ENCODE assay signal across 8 cellular contexts in the genomic region with DNA sequence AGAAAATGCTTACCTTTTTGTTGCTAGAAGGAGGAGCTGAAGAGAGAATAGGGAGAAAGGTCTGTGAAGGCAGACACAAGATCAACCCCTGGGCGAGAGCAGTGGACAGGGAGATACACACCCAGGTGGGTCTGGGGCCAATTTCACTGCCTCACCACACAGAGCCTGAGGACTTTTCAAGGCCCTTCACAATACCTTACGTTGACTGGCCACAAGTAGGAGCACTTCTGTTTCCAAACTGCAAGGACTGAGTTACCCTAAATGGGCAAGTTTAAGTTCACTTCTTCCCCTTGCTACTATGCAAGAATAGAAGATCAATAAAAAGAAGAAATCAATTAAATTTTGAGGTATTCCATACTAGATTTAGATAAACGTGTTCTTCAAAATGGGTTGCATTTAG.
DNase-seq lines count a peak whose midpoint lies in the region; ATAC-seq and TF ChIP-seq lines count a peak whose summit lies in the region.

No MANE protein-coding gene starts in this region.

- no peaks in the 10 kb centered on the region for H3K27me3 ChIP-seq in OCI-LY1 (ENCODE audit: insufficient read depth, low read length)

- H3K9ac ChIP-seq in OCI-LY1 (ENCODE audit: low read length) = no peak overlapping the region

- TF ChIP-seq CTCF in OCI-LY1 (IDR thresholded peaks at IDR 0.05; ENCODE audit: low read length) (peak; percentile 65), epithelial cell of proximal tubule (conservative IDR thresholded peaks at IDR 0.05; ENCODE audit: low read depth, low read length) (peak; percentile 87), progenitor cell of endocrine pancreas (IDR thresholded peaks at IDR 0.05; ENCODE audit: unreplicated experiment) (peak; percentile 59)

- no peaks in the 10 kb centered on the region for H3F3A ChIP-seq in OCI-LY1 (ENCODE audit: insufficient read depth, low read length)

- H3K27ac ChIP-seq in OCI-LY1 (ENCODE audit: low read depth, low read length, poor library complexity, severe bottlenecking) = no peak overlapping the region

- no peaks in the 10 kb centered on the region for H3K9me3 Mint-ChIP-seq in progenitor cell of endocrine pancreas (ENCODE audit: low read depth)

- H3K4me2 ChIP-seq in OCI-LY1 (ENCODE audit: low read length) = no peak overlapping the region

- no peaks in the 10 kb centered on the region for H4K20me1 ChIP-seq in OCI-LY1 (ENCODE audit: insufficient read depth, low read length)

- H3K36me3 Mint-ChIP-seq in progenitor cell of endocrine pancreas (ENCODE audit: insufficient read depth) = no peaks in the 10 kb centered on the region

- DNase-seq in G401 (ENCODE audit: low spot score) = peak; percentile 38
- DNase-seq in epithelial cell of proximal tubule (ENCODE audit: low read depth) = peak; percentile 16
- DNase-seq in progenitor cell of endocrine pancreas (ENCODE audit: low spot score, unreplicated experiment) = no peak
- no peak for DNase-seq in activated T-cell treated with anti-CD3 and anti-CD28 coated beads, Interleukin-2, amount 50 U/mL, for 1 hour
- no peak for DNase-seq in 8988T

- no peaks in the 10 kb centered on the region for H3K9me3 ChIP-seq in OCI-LY1 (ENCODE audit: low read length)

- H3K4me3 Mint-ChIP-seq in progenitor cell of endocrine pancreas (ENCODE audit: low read depth) = no peak overlapping the region

- ATAC-seq in GM19324 (IDR thresholded peaks at IDR 0.05; ENCODE audit: low FRiP score, unreplicated experiment) (peak; percentile 73), HG03103 (IDR thresholded peaks at IDR 0.05; ENCODE audit: low read depth, unreplicated experiment) (peak; percentile 85)

- H3K9me2 ChIP-seq in OCI-LY1 (ENCODE audit: low read depth, low read length) = no peaks in the 10 kb centered on the region

- H3K27me3 Mint-ChIP-seq in progenitor cell of endocrine pancreas = no peaks in the 10 kb centered on the region

- in situ Hi-C loops in G401 (cut with HindIII; ENCODE audit: low sequenced_read_pairs) = no loop called here

- no peak overlapping the region for H2AFZ ChIP-seq in OCI-LY1 (ENCODE audit: low read length)

- peaks cover 17% of the 10 kb centered on the region for H3K4me1 Mint-ChIP-seq in progenitor cell of endocrine pancreas (ENCODE audit: low read depth)

- H3K36me3 ChIP-seq in OCI-LY1 (ENCODE audit: insufficient read depth, low read length) = no peaks in the 10 kb centered on the region

- H3K4me1 ChIP-seq in OCI-LY1 (ENCODE audit: insufficient read depth, low read length, severe bottlenecking) = peaks cover 8% of the 10 kb centered on the region

- H3K79me2 ChIP-seq in OCI-LY1 (ENCODE audit: insufficient read depth, low read length) = no peaks in the 10 kb centered on the region

- no peak overlapping the region for H3K27ac Mint-ChIP-seq in progenitor cell of endocrine pancreas

- H3K4me3 ChIP-seq in OCI-LY1 (ENCODE audit: low read depth, low read length, poor library complexity, severe bottlenecking) (no peak overlapping the region), epithelial cell of proximal tubule (ENCODE audit: low read depth, low read length) (no peak overlapping the region)

Comparison
In these comparisons a context has a peak if more than half of its experiments do, and no peak if none do; other contexts are left out.
1. DNase-seq: peak in G401 (single experiment) and epithelial cell of proximal tubule (single experiment); none in progenitor cell of endocrine pancreas (single experiment), activated T-cell treated with anti-CD3 and anti-CD28 coated beads, Interleukin-2, amount 50 U/mL, for 1 hour (single experiment) and 8988T (single experiment).
2. Peak in every context shown above with its lines, with median percentiles within 50 percentile points of each other: CTCF ChIP-seq.